In genomic region chr9:128770286-128770685, GRCh38 we compare ENCODE assay signal across 11 cellular contexts. TPM values are rescaled to one million over a fixed set of nuclear protein-coding genes. Genes with fewer than 3 reads are reported as not detected.
DNase-seq lines count a peak whose midpoint lies in the region; ATAC-seq, FAIRE-seq and TF ChIP-seq lines count a peak whose summit lies in the region.
"Had no signal": no experiment of that assay in that cellular context is flagged by ENCODE, and none has a peak within 500 bp of the region (broad histone marks: within the 10 kb centered on the region; RNA-seq: fewer than 3 reads in every experiment).

No MANE protein-coding gene starts in this region.

- H3K4me3 Mint-ChIP-seq in astrocyte (ENCODE audit: unreplicated experiment), result peak overlapping the region; percentile 97

- no peak overlapping the region for H2BK120ac ChIP-seq in mesendoderm (ENCODE audit: low read depth, low read length)

- no peaks in the 10 kb centered on the region for H3K79me1 ChIP-seq in mesendoderm (ENCODE audit: low read length)

- H4K8ac ChIP-seq in mesendoderm (ENCODE audit: low read depth, low read length), result no peak overlapping the region

- H3K4me2 ChIP-seq in astrocyte (ENCODE audit: low read length) (peak overlapping the region; percentile 98), mesendoderm (ENCODE audit: low read length) (no peak overlapping the region)

- H3K27me3 ChIP-seq in heart left ventricle, result no peaks in the 10 kb centered on the region
- no peaks in the 10 kb centered on the region for H3K27me3 ChIP-seq in astrocyte (ENCODE audit: insufficient read depth, low read length)
- no peaks in the 10 kb centered on the region for H3K27me3 ChIP-seq in mesendoderm (ENCODE audit: insufficient read depth, low read length, poor library complexity)
- no peaks in the 10 kb centered on the region for H3K27me3 ChIP-seq in upper lobe of right lung

- H3K4me3 ChIP-seq in heart left ventricle (peak overlapping the region in 7 of 12 donors; percentile 81 to 100 (median 90)), astrocyte (ENCODE audit: insufficient read depth, low read depth, low read length) (peak overlapping the region; percentile 81), mesendoderm (ENCODE audit: low read length) (no peak overlapping the region), upper lobe of right lung (peak overlapping the region; percentile 91)

- no peak for TF ChIP-seq POLR2A in heart left ventricle (IDR thresholded peaks at IDR 0.05)

- no peak overlapping the region for H3K56ac ChIP-seq in mesendoderm (ENCODE audit: low read length)

- H3K27me3 Mint-ChIP-seq in astrocyte (ENCODE audit: low read depth, unreplicated experiment), result no peaks in the 10 kb centered on the region

- CTCF ChIA-PET in HEK293T (lab: Yijun Ruan, JAX), result no interaction called here

- H3K9me3 ChIP-seq in heart left ventricle (no peaks in the 10 kb centered on the region), astrocyte (ENCODE audit: insufficient read depth, low read depth, low read length) (no peaks in the 10 kb centered on the region), upper lobe of right lung (no peaks in the 10 kb centered on the region)

- H2BK5ac ChIP-seq in mesendoderm (ENCODE audit: low read length), result no peak overlapping the region

- H3K79me2 ChIP-seq in astrocyte (ENCODE audit: insufficient read depth, low read length) (peaks cover 35% of the 10 kb centered on the region), mesendoderm (ENCODE audit: control insufficient read depth, insufficient read depth, low read length) (no peaks in the 10 kb centered on the region)

- no peak for FAIRE-seq in astrocyte (lab: Jason Lieb, UNC)
- FAIRE-seq: colon had no signal

- no peak overlapping the region for H2AK5ac ChIP-seq in mesendoderm (ENCODE audit: low read length)

- POLR2A ChIA-PET in HEK293T (lab: Yijun Ruan, JAX), result no interaction called here

- no peak for DNase-seq in heart left ventricle
- DNase-seq in left cardiac atrium, result no peak
- DNase-seq in astrocyte (ENCODE audit: low read depth), result no peak
- DNase-seq in mesendoderm, result no peak
- no peak for DNase-seq in upper lobe of right lung
- no peak for DNase-seq in HEK293T (ENCODE audit: extremely low spot score)
- no peak for DNase-seq in NCI-H446 treated with DMSO at 0.1 percent for 48 hours (lab: John Stamatoyannopoulos, UW)
- DNase-seq: NCI-H187, T1000 had no signal

- H3K36me3 Mint-ChIP-seq in astrocyte (ENCODE audit: low read depth, unreplicated experiment), result peaks cover 10% of the 10 kb centered on the region

- no peak overlapping the region for H3K4ac ChIP-seq in mesendoderm (ENCODE audit: low read depth, low read length)

- H3K9ac ChIP-seq in astrocyte (ENCODE audit: low read length), result peak overlapping the region; percentile 94
- H3K9ac ChIP-seq in mesendoderm (ENCODE audit: low read length), result no peak overlapping the region

- 85 to 96% (median 92%) methylated on average over 4 of the region's 4 CpGs for WGBS in heart left ventricle, 4 donors
- no CpG with 5 or more reads among the region's 4 CpGs for WGBS in mesendoderm (ENCODE audit: extremely low coverage, insufficient coverage, low lambda C conversion rate)

- peaks cover 0 to 16% (median 2%) of the 10 kb centered on the region in 9 donors for H3K36me3 ChIP-seq in heart left ventricle
- H3K36me3 ChIP-seq in astrocyte (ENCODE audit: insufficient read depth, low read length), result no peaks in the 10 kb centered on the region
- H3K36me3 ChIP-seq in mesendoderm (ENCODE audit: control insufficient read depth, insufficient read depth, low read length), result no peaks in the 10 kb centered on the region
- H3K36me3 ChIP-seq in upper lobe of right lung, result peaks cover 10% of the 10 kb centered on the region

- intact Hi-C loops in heart left ventricle (cut with DNase I) (loop anchor here in 1 of 10 donors (5.0 kb wide), 1 partner anchor 68 kb away; the partner anchor contains the start of gene PKN3), left cardiac atrium (cut with DNase I) (no loop called here), upper lobe of right lung (cut with DNase I) (no loop called here)

- peaks cover 2% of the 10 kb centered on the region for H3K9me3 Mint-ChIP-seq in astrocyte (ENCODE audit: unreplicated experiment)

- no peak for ATAC-seq in heart left ventricle
- no peak for ATAC-seq in left cardiac atrium
- ATAC-seq in upper lobe of right lung, result no peak
- ATAC-seq in GM21381 (IDR thresholded peaks at IDR 0.05; ENCODE audit: unreplicated experiment), result no peak

- peaks cover 13% of the 10 kb centered on the region for H4K20me1 ChIP-seq in astrocyte (ENCODE audit: insufficient read depth, low read length)

- no peak overlapping the region for H3K18ac ChIP-seq in mesendoderm (ENCODE audit: low read length)

- H3K27ac Mint-ChIP-seq in astrocyte (ENCODE audit: unreplicated experiment), result peak overlapping the region; percentile 80

- H2AFZ ChIP-seq in astrocyte (ENCODE audit: low read depth, low read length), result no peak overlapping the region

- peaks cover 0 to 33% (median 21%) of the 10 kb centered on the region in 12 donors for H3K4me1 ChIP-seq in heart left ventricle
- H3K4me1 ChIP-seq in astrocyte (ENCODE audit: insufficient read depth, low read length), result peaks cover 9% of the 10 kb centered on the region
- H3K4me1 ChIP-seq in mesendoderm (ENCODE audit: control insufficient read depth, low read depth, low read length), result no peaks in the 10 kb centered on the region
- peaks cover 16% of the 10 kb centered on the region for H3K4me1 ChIP-seq in upper lobe of right lung

- H3K4me1 Mint-ChIP-seq in astrocyte (ENCODE audit: low read depth, unreplicated experiment), result peaks cover 7% of the 10 kb centered on the region

- H3K27ac ChIP-seq in heart left ventricle (peak overlapping the region in 1 of 12 donors; percentile 93), astrocyte (ENCODE audit: low read depth, low read length) (no peak overlapping the region), mesendoderm (ENCODE audit: low read depth, low read length) (no peak overlapping the region), upper lobe of right lung (peak overlapping the region; percentile 99)

- no peak overlapping the region for H4K5ac ChIP-seq in mesendoderm (ENCODE audit: low read length)

- no peak overlapping the region for H2BK15ac ChIP-seq in mesendoderm (replicated peaks; ENCODE audit: low read depth)

- TF ChIP-seq CTCF in heart left ventricle (IDR thresholded peaks at IDR 0.05) (no peak), astrocyte (IDR thresholded peaks at IDR 0.05; ENCODE audit: insufficient read depth, low read depth, low read length) (no peak), upper lobe of right lung (IDR thresholded peaks at IDR 0.05) (no peak)

- peak overlapping the region; percentile 9 for H3K23ac ChIP-seq in mesendoderm (ENCODE audit: low read length)

TF ChIP-seq in HEK293T, 16 proteins besides CTCF, POLR2A, EP300 and RAD21 (continues in another document):
- no peak for TF ChIP-seq SUZ12 (IDR thresholded peaks at IDR 0.05)
- no peak for TF ChIP-seq HDGF (IDR thresholded peaks at IDR 0.05; ENCODE audit: borderline replicate concordance)
- TF ChIP-seq FOXA1 (IDR thresholded peaks at IDR 0.05), result no peak
- TF ChIP-seq ZNF384 (IDR thresholded peaks at IDR 0.05), result no peak
- no peak for TF ChIP-seq TARDBP (IDR thresholded peaks at IDR 0.05)
- TF ChIP-seq ARNT (IDR thresholded peaks at IDR 0.05), result no peak
- no peak for TF ChIP-seq CTBP1 (IDR thresholded peaks at IDR 0.05; ENCODE audit: borderline replicate concordance)
- no peak for TF ChIP-seq FOXM1 (IDR thresholded peaks at IDR 0.05; ENCODE audit: borderline replicate concordance)
- TF ChIP-seq LEF1 (IDR thresholded peaks at IDR 0.05; ENCODE audit: borderline replicate concordance), result no peak
- TF ChIP-seq NFRKB (IDR thresholded peaks at IDR 0.05), result no peak
- no peak for TF ChIP-seq SP1 (IDR thresholded peaks at IDR 0.05)
- no peak for TF ChIP-seq ELF4 (IDR thresholded peaks at IDR 0.05)
- no peak for TF ChIP-seq BHLHE40 (IDR thresholded peaks at IDR 0.05; ENCODE audit: borderline replicate concordance)
- TF ChIP-seq L3MBTL2 (conservative IDR thresholded peaks at IDR 0.05), result no peak
- TF ChIP-seq FOXK2 (IDR thresholded peaks at IDR 0.05), result no peak

RNA-seq across cellular contexts. Expression of gene ZER1, which starts 1.4 kb away (rescaled TPM):
- 100 to 1,000 TPM in 1 of 9 donors, 10 to 100 TPM in 8; 53.4 to 163 (median 62.3) TPM for total RNA-seq in heart left ventricle
- polyA plus RNA-seq in heart left ventricle, result 10 to 100 TPM; 32.4 to 40.7 TPM
- 10 to 100 TPM; 36.6 to 37.0 TPM for total RNA-seq in left cardiac atrium
- 31.0 and 31.9 TPM in 2 replicates for total RNA-seq in astrocyte
- 12.9 TPM for polyA plus RNA-seq in mesendoderm (2013, experiment 1 of 2)
- 12.7 TPM for polyA plus RNA-seq in mesendoderm (2013, experiment 2 of 2)
- 32.0 TPM for total RNA-seq in upper lobe of right lung

RNA-seq across cellular contexts. Expression of gene TBC1D13, which starts 16.8 kb away (rescaled TPM):
- total RNA-seq in heart left ventricle, result 10 to 100 TPM; 12.1 to 27.3 (median 18.4) TPM
- 10 to 100 TPM in 1 of 2 donors, 1 to 10 TPM in 1; 9.6 to 20.9 TPM for polyA plus RNA-seq in heart left ventricle
- 10 to 100 TPM; 15.7 to 16.9 TPM for total RNA-seq in left cardiac atrium
- 24.3 and 26.5 TPM in 2 replicates for total RNA-seq in astrocyte
- polyA plus RNA-seq in mesendoderm (2013, experiment 1 of 2), result 19.4 TPM
- polyA plus RNA-seq in mesendoderm (2013, experiment 2 of 2), result 19.3 TPM
- 27.1 TPM for total RNA-seq in upper lobe of right lung

RNA-seq across cellular contexts. Expression of gene ZDHHC12, which starts 46.4 kb away (rescaled TPM):
- 10 to 100 TPM in 5 of 9 donors, 1 to 10 TPM in 4; 5.1 to 26.0 (median 10.5) TPM for total RNA-seq in heart left ventricle
- polyA plus RNA-seq in heart left ventricle, result 10 to 100 TPM; 10.9 to 29.8 TPM
- total RNA-seq in left cardiac atrium, result 10 to 100 TPM in 1 of 2 donors, 1 to 10 TPM in 1; 8.3 to 13.8 TPM
- 21.8 and 23.7 TPM in 2 replicates for total RNA-seq in astrocyte
- 30.3 TPM for polyA plus RNA-seq in mesendoderm (2013, experiment 1 of 2)
- polyA plus RNA-seq in mesendoderm (2013, experiment 2 of 2), result 31.1 TPM
- 28.2 TPM for total RNA-seq in upper lobe of right lung

RNA-seq across cellular contexts. Expression of gene ENDOG, which starts 48.0 kb away (rescaled TPM):
- total RNA-seq in heart left ventricle (10 to 100 TPM; 34.8 to 99.9 (median 57.6) TPM), left cardiac atrium (10 to 100 TPM; 58.5 to 61.8 TPM), astrocyte (17.8 and 18.6 TPM in 2 replicates), upper lobe of right lung (18.6 TPM)
- polyA plus RNA-seq in heart left ventricle, result 100 to 1,000 TPM in 1 of 2 donors, 10 to 100 TPM in 1; 38.4 to 105 TPM
- 9.6 TPM for polyA plus RNA-seq in mesendoderm (2013, experiment 1 of 2)
- 9.5 TPM for polyA plus RNA-seq in mesendoderm (2013, experiment 2 of 2)

RNA-seq across cellular contexts. Expression of gene SPOUT1, which starts 59.3 kb away (rescaled TPM):
- 10 to 100 TPM in 7 of 9 donors, 1 to 10 TPM in 2; 6.1 to 24.7 (median 15.1) TPM for total RNA-seq in heart left ventricle
- polyA plus RNA-seq in heart left ventricle, result 10 to 100 TPM; 14.2 to 20.2 TPM
- 10 to 100 TPM; 18.5 to 20.9 TPM for total RNA-seq in left cardiac atrium
- 19.5 and 24.6 TPM in 2 replicates for total RNA-seq in astrocyte
- polyA plus RNA-seq in mesendoderm (2013, experiment 1 of 2), result 22.9 TPM
- polyA plus RNA-seq in mesendoderm (2013, experiment 2 of 2), result 22.4 TPM
- 45.8 TPM for total RNA-seq in upper lobe of right lung
